8 cellular contexts compared by ENCODE assay signal in the genomic region with DNA sequence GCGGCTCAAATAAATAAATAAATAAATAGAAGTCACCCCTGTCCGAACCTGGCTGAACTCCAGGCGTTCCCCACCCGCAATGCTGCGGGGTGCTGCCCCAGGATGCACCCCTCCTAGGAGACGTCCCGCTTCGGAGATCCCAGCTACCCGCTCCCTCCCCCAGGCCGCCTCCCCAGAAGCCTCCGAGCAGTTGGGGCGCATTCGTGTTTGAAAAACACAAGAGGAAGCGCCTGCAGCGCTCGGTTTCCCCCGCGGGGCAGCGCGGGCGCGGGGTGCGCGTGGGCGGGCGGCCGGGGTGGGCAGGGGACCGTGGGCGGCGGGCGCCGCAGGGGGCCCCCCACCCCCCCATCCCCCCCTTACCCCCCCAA. TPM values are rescaled to one million over a fixed set of nuclear protein-coding genes. Genes with fewer than 3 reads are reported as not detected.
DNase-seq lines count a peak whose midpoint lies in the region; ATAC-seq and TF ChIP-seq lines count a peak whose summit lies in the region.

No MANE protein-coding gene starts in this region.

- peaks cover 10% of the 10 kb centered on the region for H3K36me3 Mint-ChIP-seq in activated T-helper 1 cell treated with anti-CD3 and anti-CD28 coated beads, Interleukin-12 subunit alpha, Interleukin-12 subunit beta, Interleukin-2, Interleukin-4 antibody, amounts not matched to agents 30 ng/mL and 10 ng/mL and 1 ng/mL, durations not matched to agents 14 hours and 24 hours and 36 hours (ENCODE audit: low read depth)
- no peaks in the 10 kb centered on the region for H3K36me3 Mint-ChIP-seq in nephron (ENCODE audit: low read depth)

- peaks cover 75% of the 10 kb centered on the region for H3K4me1 Mint-ChIP-seq in activated T-helper 1 cell treated with anti-CD3 and anti-CD28 coated beads, Interleukin-12 subunit alpha, Interleukin-12 subunit beta, Interleukin-2, Interleukin-4 antibody, amounts not matched to agents 30 ng/mL and 10 ng/mL and 1 ng/mL, durations not matched to agents 14 hours and 24 hours and 36 hours (ENCODE audit: low read depth)
- H3K4me1 Mint-ChIP-seq in nephron: peaks cover 40% of the 10 kb centered on the region

- DNase-seq in AG20443 (ENCODE audit: low spot score): peak; percentile 40
- no peak for DNase-seq in activated T-helper 1 cell treated with anti-CD3 and anti-CD28 coated beads, Interleukin-12 subunit alpha, Interleukin-12 subunit beta, Interleukin-2, Interleukin-4 antibody, amounts not matched to agents 30 ng/mL and 10 ng/mL and 1 ng/mL, durations not matched to agents 14 hours and 24 hours and 36 hours (ENCODE audit: low spot score)
- DNase-seq in fibroblast of mammary gland (ENCODE audit: low read depth): no peak
- no peak for DNase-seq in GM19238 (ENCODE audit: insufficient read length, low spot score)
- no peak for DNase-seq in NCI-H2029 (lab: John Stamatoyannopoulos, UW)

- no peak for TF ChIP-seq CTCF in fibroblast of mammary gland (conservative IDR thresholded peaks at IDR 0.05; ENCODE audit: control insufficient read depth, insufficient read depth, low read depth, low read length)
- no peak for TF ChIP-seq CTCF in nephron (IDR thresholded peaks at IDR 0.05; ENCODE audit: unreplicated experiment in 3 of 3)

- H3K4me3 Mint-ChIP-seq in activated T-helper 1 cell treated with anti-CD3 and anti-CD28 coated beads, Interleukin-12 subunit alpha, Interleukin-12 subunit beta, Interleukin-2, Interleukin-4 antibody, amounts not matched to agents 30 ng/mL and 10 ng/mL and 1 ng/mL, durations not matched to agents 14 hours and 24 hours and 36 hours: peak overlapping the region; percentile 74
- H3K4me3 Mint-ChIP-seq in nephron: peak overlapping the region; percentile 79 to 94 (median 81)

- H3K4me3 ChIP-seq in fibroblast of mammary gland (ENCODE audit: control insufficient read depth, low read depth, low read length): peak overlapping the region; percentile 53

- H3K27me3 Mint-ChIP-seq in activated T-helper 1 cell treated with anti-CD3 and anti-CD28 coated beads, Interleukin-12 subunit alpha, Interleukin-12 subunit beta, Interleukin-2, Interleukin-4 antibody, amounts not matched to agents 30 ng/mL and 10 ng/mL and 1 ng/mL, durations not matched to agents 14 hours and 24 hours and 36 hours (ENCODE audit: insufficient read depth): no peaks in the 10 kb centered on the region
- H3K27me3 Mint-ChIP-seq in nephron (ENCODE audit: low read depth): peaks cover 21% of the 10 kb centered on the region

- H3K9me3 Mint-ChIP-seq in activated T-helper 1 cell treated with anti-CD3 and anti-CD28 coated beads, Interleukin-12 subunit alpha, Interleukin-12 subunit beta, Interleukin-2, Interleukin-4 antibody, amounts not matched to agents 30 ng/mL and 10 ng/mL and 1 ng/mL, durations not matched to agents 14 hours and 24 hours and 36 hours: peaks cover 3% of the 10 kb centered on the region
- H3K9me3 Mint-ChIP-seq in nephron: peaks cover 21% of the 10 kb centered on the region

- ATAC-seq in HG03045 (IDR thresholded peaks at IDR 0.05; ENCODE audit: unreplicated experiment): peak; percentile 31
- ATAC-seq in GM19452 (IDR thresholded peaks at IDR 0.05; ENCODE audit: unreplicated experiment): no peak

- intact Hi-C loops in activated T-helper 1 cell treated with anti-CD3 and anti-CD28 coated beads, Interleukin-12 subunit alpha, Interleukin-12 subunit beta, Interleukin-2, Interleukin-4 antibody, amounts not matched to agents 30 ng/mL and 10 ng/mL and 1 ng/mL, durations not matched to agents 14 hours and 24 hours and 36 hours (cut with micrococcal nuclease): loop anchor here (1.0 kb wide), 2 partner anchors 18 to 24 kb away; no protein-coding TSS in a partner anchor

- H3K27ac Mint-ChIP-seq in activated T-helper 1 cell treated with anti-CD3 and anti-CD28 coated beads, Interleukin-12 subunit alpha, Interleukin-12 subunit beta, Interleukin-2, Interleukin-4 antibody, amounts not matched to agents 30 ng/mL and 10 ng/mL and 1 ng/mL, durations not matched to agents 14 hours and 24 hours and 36 hours: peak overlapping the region; percentile 77
- peak overlapping the region; percentile 75 to 96 (median 90) for H3K27ac Mint-ChIP-seq in nephron

RNA-seq across cellular contexts. Expression of a gene that starts 27.3 kb away (rescaled TPM):
- total RNA-seq in activated T-helper 1 cell treated with anti-CD3 and anti-CD28 coated beads, Interleukin-12 subunit alpha, Interleukin-12 subunit beta, Interleukin-2, Interleukin-4 antibody, amounts not matched to agents 30 ng/mL and 10 ng/mL and 1 ng/mL, durations not matched to agents 14 hours and 24 hours and 36 hours: 86.8 and 87.2 TPM in 2 replicates

RNA-seq across cellular contexts. Expression of a gene that starts 34.2 kb away (rescaled TPM):
- 79.5 and 80.1 TPM in 2 replicates for total RNA-seq in activated T-helper 1 cell treated with anti-CD3 and anti-CD28 coated beads, Interleukin-12 subunit alpha, Interleukin-12 subunit beta, Interleukin-2, Interleukin-4 antibody, amounts not matched to agents 30 ng/mL and 10 ng/mL and 1 ng/mL, durations not matched to agents 14 hours and 24 hours and 36 hours
